26 cellular contexts compared by ENCODE assay signal in genomic region chr20:38915355-38915754, GRCh38. TPM values are rescaled to one million over a fixed set of nuclear protein-coding genes. Genes with fewer than 3 reads are reported as not detected.
DNase-seq lines count a peak whose midpoint lies in the region; ATAC-seq, FAIRE-seq and TF ChIP-seq lines count a peak whose summit lies in the region.
"Had no signal": no experiment of that assay in that cellular context is flagged by ENCODE, and none has a peak within 500 bp of the region (broad histone marks: within the 10 kb centered on the region; RNA-seq: fewer than 3 reads in every experiment).

No MANE protein-coding gene starts in this region.

- H3K79me2 ChIP-seq in HepG2 (ENCODE audit: insufficient read depth, low read length) = no peaks in the 10 kb centered on the region

- H3K9me3 ChIP-seq in HepG2 (ENCODE audit: low read length) (no peaks in the 10 kb centered on the region), right lobe of liver (no peaks in the 10 kb centered on the region)
- H3K9me3 ChIP-seq: BLaER1 had no signal

- H3K27me3 ChIP-seq in HepG2 (ENCODE audit: control insufficient read depth in 1 of 2, insufficient read depth in 2 of 2, low read length in 2 of 2) (peaks cover 3 to 5% of the 10 kb centered on the region in 2 experiments; a peak in 4 of 5 replicates), right lobe of liver (no peaks in the 10 kb centered on the region)
- H3K27me3 ChIP-seq: BLaER1 had no signal

- no peak for TF ChIP-seq RAD21 in HepG2 (CRISPR knock-in tag; IDR thresholded peaks at IDR 0.05)

- peak overlapping the region; percentile 57 for H3K27ac Mint-ChIP-seq in activated T-cell treated with anti-CD3 and anti-CD28 coated beads, Interleukin-2, amount 50 U/mL, for 24 hours
- peak overlapping the region; percentile 42 for H3K27ac Mint-ChIP-seq in stimulated activated naive B cell treated with anti-CD40 and anti-IgM and Interleukin-4, amounts not matched to agents 10 μg/mL and 1 μg/mL and 100 μg/mL, for 72 hours
- H3K27ac Mint-ChIP-seq: CD4-positive, CD25-positive, alpha-beta regulatory T cell; CD8-positive, alpha-beta T cell had no signal

- no peak overlapping the region for H3K9ac ChIP-seq in HepG2 (ENCODE audit: insufficient read depth, low read depth, low read length)
- H3K9ac ChIP-seq: BLaER1, GM23248 had no signal

- peak overlapping the region; percentile 83 for H3K27ac ChIP-seq in HepG2 (ENCODE audit: extremely low read length, insufficient read depth, low read length)
- no peak overlapping the region for H3K27ac ChIP-seq in right lobe of liver
- H3K27ac ChIP-seq: 22Rv1, BLaER1, C4-2B, GM23248 had no signal

- ATAC-seq in HepG2 = no peak
- ATAC-seq in right lobe of liver = no peak
- no peak for ATAC-seq in stimulated activated naive B cell treated with anti-CD40 and anti-IgM and Interleukin-4, amounts not matched to agents 10 μg/mL and 1 μg/mL and 100 μg/mL, for 72 hours (replicated peaks)
- ATAC-seq: CD8-positive, alpha-beta T cell; GM12878 had no signal

- WGBS in HepG2 (ENCODE audit: low lambda C conversion rate) = 64% methylated on average over 7 of the region's 7 CpGs
- 79% methylated on average over 7 of the region's 7 CpGs for WGBS in right lobe of liver (ENCODE audit: insufficient coverage, low coverage, low lambda C conversion rate, missing lambda C conversion rate)

- H3K36me3 ChIP-seq in HepG2 (replicated peaks in 1 of 2; ENCODE audit: control insufficient read depth in 1 of 2, insufficient read depth in 2 of 2, low read length in 2 of 2) (no peaks in the 10 kb centered on the region), right lobe of liver (no peaks in the 10 kb centered on the region)

- no peak overlapping the region for H3K4me2 ChIP-seq in HepG2 (ENCODE audit: low read depth, low read length)
- H3K4me2 ChIP-seq: BLaER1 had no signal

- H4K20me1 ChIP-seq in HepG2 (ENCODE audit: insufficient read depth, low read length) = no peaks in the 10 kb centered on the region
- H4K20me1 ChIP-seq: BLaER1 had no signal

- H3K4me3 ChIP-seq in HepG2 (replicated peaks in 1 of 3; ENCODE audit: insufficient read depth in 1 of 3, low read depth in 2 of 3, low read length in 3 of 3) (no peak overlapping the region), right lobe of liver (no peak overlapping the region)
- H3K4me3 ChIP-seq: BLaER1, GM12878, GM23248 had no signal

- H3K27me3 Mint-ChIP-seq in activated T-cell treated with anti-CD3 and anti-CD28 coated beads, Interleukin-2, amount 50 U/mL, for 24 hours = no peaks in the 10 kb centered on the region
- H3K27me3 Mint-ChIP-seq in stimulated activated naive B cell treated with anti-CD40 and anti-IgM and Interleukin-4, amounts not matched to agents 10 μg/mL and 1 μg/mL and 100 μg/mL, for 72 hours = no peaks in the 10 kb centered on the region
- H3K27me3 Mint-ChIP-seq: B cell; CD4-positive, CD25-positive, alpha-beta regulatory T cell had no signal

- POLR2A ChIA-PET in HepG2 (lab: Yijun Ruan, JAX) = no interaction called here

- no peak overlapping the region for H2AFZ ChIP-seq in HepG2 (ENCODE audit: low read length)
- H2AFZ ChIP-seq: GM23248 had no signal

- no TSS peak for BruUV-seq in HepG2 (replicated peaks; lab: Mats Ljungman, UMichigan)

- no peak overlapping the region for H3K4me3 Mint-ChIP-seq in activated T-cell treated with anti-CD3 and anti-CD28 coated beads, Interleukin-2, amount 50 U/mL, for 24 hours
- no peak overlapping the region for H3K4me3 Mint-ChIP-seq in stimulated activated naive B cell treated with anti-CD40 and anti-IgM and Interleukin-4, amounts not matched to agents 10 μg/mL and 1 μg/mL and 100 μg/mL, for 72 hours
- H3K4me3 Mint-ChIP-seq: B cell; CD4-positive, CD25-positive, alpha-beta regulatory T cell; CD8-positive, alpha-beta T cell had no signal

- no peaks in the 10 kb centered on the region for H3K4me1 Mint-ChIP-seq in activated T-cell treated with anti-CD3 and anti-CD28 coated beads, Interleukin-2, amount 50 U/mL, for 24 hours (ENCODE audit: low read depth)
- no peaks in the 10 kb centered on the region for H3K4me1 Mint-ChIP-seq in stimulated activated naive B cell treated with anti-CD40 and anti-IgM and Interleukin-4, amounts not matched to agents 10 μg/mL and 1 μg/mL and 100 μg/mL, for 72 hours
- H3K4me1 Mint-ChIP-seq: B cell; CD4-positive, CD25-positive, alpha-beta regulatory T cell had no signal

- intact Hi-C loops in HepG2 (cut with micrococcal nuclease; ENCODE audit: unreplicated experiment) = no loop called here
- intact Hi-C loops in right lobe of liver (cut with DNase I) = no loop called here
- intact Hi-C loops in posterior vena cava (cut with DNase I) = no loop called here

- CTCF ChIA-PET in HepG2 (lab: Yijun Ruan, JAX; ENCODE audit: low intra/inter-chr PET ratio, low total read pairs) = no interaction called here

- in situ Hi-C loops in HepG2 (cut with HindIII; ENCODE audit: extremely low pct_ligation_motif_present, low pct_unique_long_range_greater_than_20kb) = no loop called here

- TF ChIP-seq POLR2A in HepG2 (IDR thresholded peaks at IDR 0.05; ENCODE audit: insufficient read depth in 1 of 2, low read depth in 2 of 2, low read length in 2 of 2) = no peak
- TF ChIP-seq POLR2A in right lobe of liver (IDR thresholded peaks at IDR 0.05) = no peak

- TF ChIP-seq CTCF in HepG2 (CRISPR knock-in tag; IDR thresholded peaks at IDR 0.05) (no peak), right lobe of liver (IDR thresholded peaks at IDR 0.05) (no peak)

- no peak for DNase-seq in activated T-cell treated with anti-CD3 and anti-CD28 coated beads, Interleukin-2, amount 50 U/mL, for 24 hours
- DNase-seq in activated T-cell treated with anti-CD3 and anti-CD28 coated beads for 4 hours = no peak
- no peak for DNase-seq in HepG2 (ENCODE audit: low spot score)
- no peak for DNase-seq in right lobe of liver
- DNase-seq in posterior vena cava (ENCODE audit: low spot score) = peak; percentile 41
- DNase-seq in stimulated activated naive B cell treated with anti-CD40 and anti-IgM and Interleukin-4, amounts not matched to agents 10 μg/mL and 1 μg/mL and 100 μg/mL, for 72 hours = no peak
- no peak for DNase-seq in SW480 (ENCODE audit: low spot score)
- DNase-seq in NCI-H187 (lab: John Stamatoyannopoulos, UW) = no peak
- DNase-seq: CD4-positive, CD25-positive, alpha-beta regulatory T cell; CD8-positive, alpha-beta T cell; DMS 273 treated with DMSO at 0.1 percent for 48 hours; DMS79; EL; GDM1; GM23248; H7; HCEC 1CT had no signal

- no peak for TF ChIP-seq EP300 in HepG2 (IDR thresholded peaks at IDR 0.05; ENCODE audit: low read depth in 2 of 2, low read length in 2 of 2)
- no peak for TF ChIP-seq EP300 in HepG2 (CRISPR knock-in tag; IDR thresholded peaks at IDR 0.05; ENCODE audit: borderline replicate concordance)

- peaks cover 89% of the 10 kb centered on the region for H3K36me3 Mint-ChIP-seq in activated T-cell treated with anti-CD3 and anti-CD28 coated beads, Interleukin-2, amount 50 U/mL, for 24 hours (ENCODE audit: low read depth)
- peaks cover 24 to 34% of the 10 kb centered on the region in 2 donors for H3K36me3 Mint-ChIP-seq in stimulated activated naive B cell treated with anti-CD40 and anti-IgM and Interleukin-4, amounts not matched to agents 10 μg/mL and 1 μg/mL and 100 μg/mL, for 72 hours

- no peak for FAIRE-seq in HepG2 (lab: Jason Lieb, UNC)
- FAIRE-seq: A204.1, D721Med, GM12878, GM19239, H1 had no signal

- H3K4me1 ChIP-seq in HepG2 (ENCODE audit: insufficient read depth, low read length) (peaks cover 74% of the 10 kb centered on the region), right lobe of liver (peaks cover 0 to 13% (median 2%) of the 10 kb centered on the region in 4 donors)
- H3K4me1 ChIP-seq: BLaER1 had no signal

- H3K9me3 Mint-ChIP-seq in activated T-cell treated with anti-CD3 and anti-CD28 coated beads, Interleukin-2, amount 50 U/mL, for 24 hours = no peaks in the 10 kb centered on the region
- no peaks in the 10 kb centered on the region for H3K9me3 Mint-ChIP-seq in stimulated activated naive B cell treated with anti-CD40 and anti-IgM and Interleukin-4, amounts not matched to agents 10 μg/mL and 1 μg/mL and 100 μg/mL, for 72 hours
- H3K9me3 Mint-ChIP-seq: CD4-positive, CD25-positive, alpha-beta regulatory T cell; CD8-positive, alpha-beta T cell had no signal

RNA-seq across cellular contexts. Expression of gene FAM83D, which starts 10.9 kb away (rescaled TPM):
- 64.0 and 76.5 TPM in 2 replicates for total RNA-seq in HepG2 (2016; rRNA removed; fragmentation: Illumina TruSeq; extraction: Trizol)
- total RNA-seq in HepG2 (2016; cell fraction: cytosol; rRNA removed; fragmentation: Illumina TruSeq; extraction: Trizol; ENCODE audit: low read depth) = 7.7 and 8.1 TPM in 2 replicates
- total RNA-seq in HepG2 (2016; cell fraction: insoluble cytoplasmic fraction; rRNA removed; fragmentation: Illumina TruSeq; extraction: Trizol) = 64.0 and 71.6 TPM in 2 replicates
- 21.2 and 23.0 TPM in 2 replicates for total RNA-seq in HepG2 (2016; cell fraction: membrane; rRNA removed; fragmentation: Illumina TruSeq; extraction: Trizol)
- total RNA-seq in HepG2 (2016; cell fraction: nucleus; rRNA removed; fragmentation: Illumina TruSeq; extraction: Trizol) = 31.3 and 37.7 TPM in 2 replicates
- polyA plus RNA-seq in HepG2 (2011; rRNA removed) = 26.7 and 51.4 TPM in 2 replicates
- 28.2 and 38.6 TPM in 2 replicates for polyA plus RNA-seq in HepG2 (2011; cell fraction: cytosol; rRNA removed)
- 23.7 and 42.3 TPM in 2 replicates for polyA plus RNA-seq in HepG2 (2011; cell fraction: nucleus; rRNA removed)
- 13.4 and 27.1 TPM in 2 replicates for polyA plus RNA-seq in HepG2 (2012)
- polyA plus RNA-seq in HepG2 (2016; cell fraction: cytosol; fragmentation: Illumina TruSeq; extraction: Trizol; ENCODE audit: low read depth) = 3.9 and 4.0 TPM in 2 replicates
- 80.4 and 80.8 TPM in 2 replicates for polyA plus RNA-seq in HepG2 (2016; cell fraction: insoluble cytoplasmic fraction; fragmentation: Illumina TruSeq; extraction: Trizol; ENCODE audit: low read depth)
- polyA plus RNA-seq in HepG2 (2016; cell fraction: membrane; fragmentation: Illumina TruSeq; extraction: Trizol; ENCODE audit: low read depth) = 11.5 and 12.2 TPM in 2 replicates
- 61.5 and 62.0 TPM in 2 replicates for polyA plus RNA-seq in HepG2 (2016; cell fraction: nucleus; fragmentation: Illumina TruSeq; extraction: Trizol; ENCODE audit: insufficient read depth, low read depth)
- 42.3 and 93.4 TPM in 2 replicates for polyA minus RNA-seq in HepG2 (2011; rRNA and poly(A)+ RNA removed; ENCODE audit: low replicate concordance)
- polyA minus RNA-seq in HepG2 (2011; cell fraction: cytosol; rRNA and poly(A)+ RNA removed) = 16.7 and 27.9 TPM in 2 replicates
- polyA minus RNA-seq in HepG2 (2011; cell fraction: nucleus; rRNA and poly(A)+ RNA removed) = 19.5 and 32.3 TPM in 2 replicates
- total RNA-seq in right lobe of liver = 1 to 10 TPM in 4 of 6 experiments, under 1 TPM in 2; 0.83 to 3.3 (median 1.7) TPM
- total RNA-seq in posterior vena cava = 10 to 100 TPM; 72.1 to 94.3 TPM

RNA-seq across cellular contexts. Expression of gene DHX35, which starts 46.8 kb away (rescaled TPM):
- total RNA-seq in HepG2 (2016; rRNA removed; fragmentation: Illumina TruSeq; extraction: Trizol) (28.7 and 30.4 TPM in 2 replicates), right lobe of liver (1 to 10 TPM; 3.2 to 7.5 (median 4.8) TPM), posterior vena cava (10 to 100 TPM; 12.1 to 13.9 TPM)
- total RNA-seq in HepG2 (2016; cell fraction: cytosol; rRNA removed; fragmentation: Illumina TruSeq; extraction: Trizol; ENCODE audit: low read depth) = 5.2 and 6.7 TPM in 2 replicates
- 29.9 and 33.4 TPM in 2 replicates for total RNA-seq in HepG2 (2016; cell fraction: insoluble cytoplasmic fraction; rRNA removed; fragmentation: Illumina TruSeq; extraction: Trizol)
- 8.6 and 10.5 TPM in 2 replicates for total RNA-seq in HepG2 (2016; cell fraction: membrane; rRNA removed; fragmentation: Illumina TruSeq; extraction: Trizol)
- 35.4 and 36.9 TPM in 2 replicates for total RNA-seq in HepG2 (2016; cell fraction: nucleus; rRNA removed; fragmentation: Illumina TruSeq; extraction: Trizol)
- polyA plus RNA-seq in HepG2 (2011; rRNA removed) = 25.8 and 26.2 TPM in 2 replicates
- 18.8 and 19.6 TPM in 2 replicates for polyA plus RNA-seq in HepG2 (2011; cell fraction: cytosol; rRNA removed)
- 58.1 and 67.7 TPM in 2 replicates for polyA plus RNA-seq in HepG2 (2011; cell fraction: nucleus; rRNA removed)
- polyA plus RNA-seq in HepG2 (2012) = 11.8 and 14.5 TPM in 2 replicates
- polyA plus RNA-seq in HepG2 (2016; cell fraction: cytosol; fragmentation: Illumina TruSeq; extraction: Trizol; ENCODE audit: low read depth) = 1.6 and 1.8 TPM in 2 replicates
- polyA plus RNA-seq in HepG2 (2016; cell fraction: insoluble cytoplasmic fraction; fragmentation: Illumina TruSeq; extraction: Trizol; ENCODE audit: low read depth) = 24.2 and 25.5 TPM in 2 replicates
- 4.9 TPM in 2 replicates for polyA plus RNA-seq in HepG2 (2016; cell fraction: membrane; fragmentation: Illumina TruSeq; extraction: Trizol; ENCODE audit: low read depth)
- polyA plus RNA-seq in HepG2 (2016; cell fraction: nucleus; fragmentation: Illumina TruSeq; extraction: Trizol; ENCODE audit: insufficient read depth, low read depth) = 45.4 and 47.2 TPM in 2 replicates
- 25.6 and 28.7 TPM in 2 replicates for polyA minus RNA-seq in HepG2 (2011; rRNA and poly(A)+ RNA removed; ENCODE audit: low replicate concordance)
- polyA minus RNA-seq in HepG2 (2011; cell fraction: cytosol; rRNA and poly(A)+ RNA removed) = 10.4 and 11.8 TPM in 2 replicates
- polyA minus RNA-seq in HepG2 (2011; cell fraction: nucleus; rRNA and poly(A)+ RNA removed) = 46.6 and 48.2 TPM in 2 replicates
